In genomic region chr5:91280062-91280941, GRCh38 we compare ENCODE assay signal across 1 cellular context.
TF ChIP-seq lines count a peak whose summit lies in the region.

No MANE protein-coding gene starts in this region.

TF ChIP-seq in K562, 482 proteins besides CTCF, POLR2A, EP300 and RAD21 (continued from another document and continues in another):
- TF ChIP-seq RREB1 (CRISPR knock-in tag; IDR thresholded peaks at IDR 0.05) (peak; percentile 83), MCM5 (IDR thresholded peaks at IDR 0.05; ENCODE audit: low read depth) (no peak), NR0B1 (IDR thresholded peaks at IDR 0.05; ENCODE audit: partially characterized antibody) (no peak), BMI1 (IDR thresholded peaks at IDR 0.05; ENCODE audit: low read length) (no peak), ZNF124 (CRISPR knock-in tag; IDR thresholded peaks at IDR 0.05) (no peak), POLR2G (IDR thresholded peaks at IDR 0.05; ENCODE audit: low read depth, low read length) (peak; percentile 90), NCOA1 (IDR thresholded peaks at IDR 0.05; ENCODE audit: low read depth) (peak; percentile 53; the same call in 1 of the 2 replicates), USF1 (CRISPR knock-in tag; IDR thresholded peaks at IDR 0.05) (peak; percentile 65), TRIM24 (IDR thresholded peaks at IDR 0.05) (0 out of 4 replicates have a peak, but pooled peaks of 1 of the 2 experiments have one; percentile 59), POU5F1 (IDR thresholded peaks at IDR 0.05; ENCODE audit: borderline replicate concordance, low read depth, low read length, partially characterized antibody) (no peak), ZFX (CRISPR knock-in tag; IDR thresholded peaks at IDR 0.05) (peak; percentile 86), SIRT6 (IDR thresholded peaks at IDR 0.05; ENCODE audit: low read depth, low read length) (no peak), RBBP5 (IDR thresholded peaks at IDR 0.05; ENCODE audit: borderline replicate concordance, insufficient read depth, low read length, poor library complexity, severe bottlenecking) (peak; percentile 79), FOSL1 (tag; conservative IDR thresholded peaks at IDR 0.05) (peak; percentile 100), ARID3A (IDR thresholded peaks at IDR 0.05; ENCODE audit: borderline replicate concordance, low read depth, low read length) (0 out of 2 replicates have a peak, but pooled peaks have one; percentile 39), HDAC3 (IDR thresholded peaks at IDR 0.05; ENCODE audit: borderline replicate concordance, partially characterized antibody) (peak; percentile 18), LCOR (CRISPR knock-in tag; IDR thresholded peaks at IDR 0.05) (peak; percentile 90), BRCA1 (IDR thresholded peaks at IDR 0.05) (no peak), BRCA1 (CRISPR knock-in tag; IDR thresholded peaks at IDR 0.05) (no peak), PHF20 (IDR thresholded peaks at IDR 0.05; ENCODE audit: partially characterized antibody) (peak; percentile 57), JUN (IDR thresholded peaks at IDR 0.05; ENCODE audit: borderline replicate concordance, low read depth, low read length) (peak; percentile 99), JUN (CRISPR knock-in tag; IDR thresholded peaks at IDR 0.05; ENCODE audit: borderline replicate concordance) (peak; percentile 92), CCNT2 (IDR thresholded peaks at IDR 0.05; ENCODE audit: borderline replicate concordance, extremely low read depth, insufficient read length, low read depth, low read length) (peak; percentile 100), HLTF (IDR thresholded peaks at IDR 0.05) (no peak), ZNF24 (IDR thresholded peaks at IDR 0.05) (peak; percentile 37; the same call in 1 of the 2 replicates), ARID1B (IDR thresholded peaks at IDR 0.05) (peak; percentile 91), BACH1 (tag; IDR thresholded peaks at IDR 0.05) (peak; percentile 100), E2F4 (CRISPR knock-in tag; IDR thresholded peaks at IDR 0.05; ENCODE audit: low read depth) (peak; percentile 52; the same call in 1 of the 2 replicates), E2F6 (IDR thresholded peaks at IDR 0.05; ENCODE audit: borderline replicate concordance in 1 of 2, extremely low read depth in 1 of 2, insufficient read depth in 1 of 2, insufficient read length in 1 of 2, low read depth in 1 of 2, low read length in 1 of 2, poor library complexity in 1 of 2, severe bottlenecking in 1 of 2) (peak; percentile 73 to 76), ZNF431 (CRISPR knock-in tag; IDR thresholded peaks at IDR 0.05) (0 out of 2 replicates have a peak, but pooled peaks have one; percentile 18), POLR2H (tag; IDR thresholded peaks at IDR 0.05; ENCODE audit: low read depth) (peak; percentile 14; the same call in 1 of the 2 replicates), ILK (tag; IDR thresholded peaks at IDR 0.05; ENCODE audit: borderline replicate concordance, low read depth) (no peak), GATAD2B (IDR thresholded peaks at IDR 0.05; ENCODE audit: borderline replicate concordance) (no peak; the same call in 1 of the 2 replicates), MYC (IDR thresholded peaks at IDR 0.05; ENCODE audit: low read depth, low read length) (peak; percentile 82), MYC (CRISPR knock-in tag; IDR thresholded peaks at IDR 0.05; ENCODE audit: borderline replicate concordance, low read depth) (peak; percentile 57; the same call in 1 of the 2 replicates), CREM (IDR thresholded peaks at IDR 0.05; ENCODE audit: low read depth) (peak; percentile 76), NCOR1 (IDR thresholded peaks at IDR 0.05) (peak; percentile 70), THAP12 (CRISPR knock-in tag; IDR thresholded peaks at IDR 0.05) (peak; percentile 90), BRD9 (IDR thresholded peaks at IDR 0.05; ENCODE audit: low read depth, partially characterized antibody) (peak; percentile 15), NKRF (IDR thresholded peaks at IDR 0.05; ENCODE audit: borderline replicate concordance) (peak; percentile 70; the same call in 1 of the 2 replicates), DDX20 (tag; IDR thresholded peaks at IDR 0.05; ENCODE audit: low read depth) (no peak), MTA3 (IDR thresholded peaks at IDR 0.05; ENCODE audit: borderline replicate concordance) (peak; percentile 77; the same call in 1 of the 2 replicates), NEUROD1 (IDR thresholded peaks at IDR 0.05; ENCODE audit: borderline replicate concordance, low read depth, low read length, partially characterized antibody) (peak; percentile 92), BCOR (IDR thresholded peaks at IDR 0.05) (peak; percentile 72; the same call in 1 of the 2 replicates), KDM5B (IDR thresholded peaks at IDR 0.05; ENCODE audit: insufficient replicate concordance, low read depth, low read length) (peak; percentile 55), TARDBP (IDR thresholded peaks at IDR 0.05) (0 out of 2 replicates have a peak, but pooled peaks have one; percentile 16)
